Comparison of ENCODE assay signal across 1 cellular context in the genomic region with DNA sequence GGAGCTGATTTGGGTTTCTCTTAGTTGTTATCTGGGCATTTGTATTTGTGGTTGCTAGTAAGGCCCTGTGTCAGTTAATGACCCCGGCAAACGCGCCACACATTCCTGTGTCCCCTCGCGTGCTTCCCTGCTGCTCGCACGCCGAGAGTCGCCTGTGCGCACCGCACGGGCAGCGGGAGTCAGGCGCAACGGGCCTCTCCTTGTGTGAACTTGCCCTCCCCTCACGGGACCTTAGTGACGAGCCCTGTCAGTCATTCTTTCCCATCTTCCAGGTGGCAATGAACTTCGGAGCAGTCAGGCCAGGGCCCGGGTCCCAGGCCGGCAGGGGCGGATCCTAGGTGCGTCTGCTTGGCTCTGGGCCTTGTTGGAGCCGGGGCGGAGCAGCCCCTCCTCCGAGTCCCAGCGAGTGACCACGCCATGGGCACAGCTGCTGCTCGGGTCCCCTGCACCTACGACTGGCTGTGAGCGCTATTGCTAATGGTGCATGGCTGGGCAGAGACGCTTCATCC.
TF ChIP-seq lines count a peak whose summit lies in the region.

No MANE protein-coding gene starts in this region.

TF ChIP-seq in K562, 482 proteins besides CTCF, POLR2A, EP300 and RAD21:
- TF ChIP-seq RBFOX2 (IDR thresholded peaks at IDR 0.05; ENCODE audit: low read depth, low read length) = peak; percentile 7; the same call in 1 of the 2 replicates
- no peak for TF ChIP-seq ZC3H11A (IDR thresholded peaks at IDR 0.05; ENCODE audit: low read depth, low read length)
